In the genomic region with DNA sequence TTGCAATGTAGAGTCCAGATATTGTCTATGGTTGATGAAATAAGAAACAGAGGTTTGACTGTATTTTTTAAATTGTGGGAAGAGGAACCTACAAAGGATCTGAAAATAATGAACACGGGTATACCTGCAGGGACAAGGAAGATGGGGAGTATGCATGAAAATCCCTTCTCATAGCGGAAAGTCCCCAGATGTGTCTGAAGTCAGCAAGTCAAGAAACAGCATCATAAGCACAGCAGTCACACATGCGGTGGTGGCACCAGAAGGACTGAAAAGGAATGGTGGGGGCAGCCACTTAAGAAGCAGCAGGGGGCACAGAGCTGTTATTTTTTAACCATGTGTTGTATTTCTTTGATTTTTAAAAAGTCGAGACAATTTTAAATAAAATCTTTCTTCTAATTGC, we compare ENCODE assay signal across 19 cellular contexts. TPM values are rescaled to one million over a fixed set of nuclear protein-coding genes. Genes with fewer than 3 reads are reported as not detected.
DNase-seq lines count a peak whose midpoint lies in the region; ATAC-seq, FAIRE-seq and TF ChIP-seq lines count a peak whose summit lies in the region.
"Had no signal": no experiment of that assay in that cellular context is flagged by ENCODE, and none has a peak within 500 bp of the region (broad histone marks: within the 10 kb centered on the region; RNA-seq: fewer than 3 reads in every experiment).

No MANE protein-coding gene starts in this region.

- TF ChIP-seq POLR2A in GM12878 (IDR thresholded peaks at IDR 0.05; ENCODE audit: low read depth, low read length) (no peak), spleen (IDR thresholded peaks at IDR 0.05) (no peak)

- H3K79me2 ChIP-seq in GM12878 (ENCODE audit: control insufficient read depth, insufficient read depth, low read length) = peaks cover 17% of the 10 kb centered on the region

- H3K27me3 Mint-ChIP-seq in T-helper 1 cell treated with Interleukin-12 subunit alpha and Interleukin-12 subunit beta and Interleukin-4 antibody, amounts not matched to agents 30 μg/mL and 1 μg/mL, for 36 hours (ENCODE audit: low read depth) = no peaks in the 10 kb centered on the region
- no peaks in the 10 kb centered on the region for H3K27me3 Mint-ChIP-seq in stimulated activated naive CD8-positive, alpha-beta T cell treated with anti-CD3 and anti-CD28 coated beads, Interleukin-15, Interleukin-2, amounts not matched to agents 100 ng/mL and 50 ng/mL, for 24 hours

- SMC1A ChIA-PET in GM12878 (lab: Charles Lee; ENCODE audit: uncharacterized antibody, unreplicated experiment) = interaction anchor here (0.5 to 2.8 kb wide), 4 partner anchors 9 to 152 kb away, joined by 3 to 8 read pairs (median 4); no protein-coding TSS in a partner anchor

- H2AFZ ChIP-seq in GM12878 (ENCODE audit: control insufficient read depth, low read depth, low read length) = no peak overlapping the region
- H2AFZ ChIP-seq: PC-9 had no signal

- POLR2A ChIA-PET in GM12878 (lab: Charles Lee) = no interaction called here

- in situ Hi-C loops in GM12878 (cut with MboI) = no loop called here

- no peak for FAIRE-seq in GM12878 (lab: Jason Lieb, UNC)
- FAIRE-seq: GM12891 had no signal

- H3K4me3 Mint-ChIP-seq in T-helper 1 cell treated with Interleukin-12 subunit alpha and Interleukin-12 subunit beta and Interleukin-4 antibody, amounts not matched to agents 30 μg/mL and 1 μg/mL, for 36 hours = no peak overlapping the region
- no peak overlapping the region for H3K4me3 Mint-ChIP-seq in stimulated activated naive CD8-positive, alpha-beta T cell treated with anti-CD3 and anti-CD28 coated beads, Interleukin-15, Interleukin-2, amounts not matched to agents 100 ng/mL and 50 ng/mL, for 24 hours
- H3K4me3 Mint-ChIP-seq: HFFc6 had no signal

- CTCF ChIA-PET in GM12878 (lab: Yijun Ruan, JAX) = interaction anchor here (0.8 to 2.8 kb wide), 4 partner anchors 17 to 166 kb away, joined by 3 to 14 read pairs (median 4); no protein-coding TSS in a partner anchor

- no peak for DNase-seq in T-helper 1 cell
- DNase-seq in stimulated activated naive CD8-positive, alpha-beta T cell treated with anti-CD3 and anti-CD28 coated beads, Interleukin-15, Interleukin-2, amounts not matched to agents 100 U/mL and 50 U/mL, for 24 hours = no peak
- DNase-seq in GM12878 (ENCODE audit: low read depth, low spot score) = peak; percentile 36
- DNase-seq in spleen = no peak
- DNase-seq in retina = no peak
- DNase-seq: 8988T, C1 segment of cervical spinal cord, COR-L47, HFFc6, NCI-H1436 treated with DMSO at 0.1 percent for 48 hours, NCI-H2081 treated with DMSO at 0.1 percent for 48 hours, NCI-H345, NCI-H69, PC-9 had no signal

- H3K27ac ChIP-seq in GM12878 (ENCODE audit: control insufficient read depth, insufficient read depth) (peak overlapping the region; percentile 56), spleen (no peak overlapping the region)
- H3K27ac ChIP-seq: HL-60, PC-9 had no signal

- H3K9me3 Mint-ChIP-seq in T-helper 1 cell treated with Interleukin-12 subunit alpha and Interleukin-12 subunit beta and Interleukin-4 antibody, amounts not matched to agents 30 μg/mL and 1 μg/mL, for 36 hours = no peaks in the 10 kb centered on the region
- H3K9me3 Mint-ChIP-seq in stimulated activated naive CD8-positive, alpha-beta T cell treated with anti-CD3 and anti-CD28 coated beads, Interleukin-15, Interleukin-2, amounts not matched to agents 100 ng/mL and 50 ng/mL, for 24 hours = no peaks in the 10 kb centered on the region
- H3K9me3 Mint-ChIP-seq: HFFc6 had no signal

- H3K9ac ChIP-seq in GM12878 (ENCODE audit: control insufficient read depth, insufficient read depth, low read length) = peak overlapping the region; percentile 8; the same call in 1 of the 2 replicates

- WGBS in GM12878 (ENCODE audit: insufficient coverage, insufficient replicate concordance, low lambda C conversion rate, missing lambda C conversion rate) = 49% methylated on average over 4 of the region's 4 CpGs
- WGBS in spleen, 5 donors = 70 to 87% (median 78%) methylated on average over 4 of the region's 4 CpGs

- TF ChIP-seq CTCF in GM12878 (IDR thresholded peaks at IDR 0.05 in 2 of 3, conservative IDR thresholded peaks at IDR 0.05 in 1 of 3; ENCODE audit: control insufficient read depth in 2 of 3, extremely low read depth in 1 of 3, insufficient read depth in 1 of 3, low read depth in 3 of 3, low read length in 3 of 3) (no peak), spleen (IDR thresholded peaks at IDR 0.05 in 8 of 11, conservative IDR thresholded peaks at IDR 0.05 in 3 of 11) (no peak)

- peaks cover 4 to 20% of the 10 kb centered on the region in 2 experiments for H3K36me3 ChIP-seq in GM12878 (ENCODE audit: control insufficient read depth in 2 of 2, insufficient read depth in 2 of 2, low read length in 1 of 2)
- H3K36me3 ChIP-seq in spleen = peaks cover 0 to 81% (median 55%) of the 10 kb centered on the region in 6 donors

- peaks cover 15% of the 10 kb centered on the region for H3K4me1 Mint-ChIP-seq in T-helper 1 cell treated with Interleukin-12 subunit alpha and Interleukin-12 subunit beta and Interleukin-4 antibody, amounts not matched to agents 30 μg/mL and 1 μg/mL, for 36 hours (ENCODE audit: low read depth)
- peaks cover 8% of the 10 kb centered on the region for H3K4me1 Mint-ChIP-seq in stimulated activated naive CD8-positive, alpha-beta T cell treated with anti-CD3 and anti-CD28 coated beads, Interleukin-15, Interleukin-2, amounts not matched to agents 100 ng/mL and 50 ng/mL, for 24 hours (ENCODE audit: low read depth)

- H3K4me1 ChIP-seq in GM12878 (ENCODE audit: control insufficient read depth, insufficient read depth, low read length) = peaks cover 7% of the 10 kb centered on the region
- H3K4me1 ChIP-seq in spleen = peaks cover 14 to 40% (median 24%) of the 10 kb centered on the region in 6 donors

- no peak for ATAC-seq in stimulated activated naive CD8-positive, alpha-beta T cell treated with anti-CD3 and anti-CD28 coated beads, Interleukin-15, Interleukin-2, amounts not matched to agents 100 U/mL and 50 U/mL, for 24 hours
- ATAC-seq in GM12878 (peak; percentile 69), GM18511 (IDR thresholded peaks at IDR 0.05; ENCODE audit: unreplicated experiment) (no peak)

- peak overlapping the region; percentile 21; the same call in 1 of the 2 replicates for H3K4me2 ChIP-seq in GM12878 (ENCODE audit: control insufficient read depth, insufficient read depth)
- H3K4me2 ChIP-seq: PC-9 had no signal

- intact Hi-C loops in GM12878 (cut with micrococcal nuclease; ENCODE audit: unreplicated experiment) = no loop called here
- intact Hi-C loops in spleen (cut with DNase I; ENCODE audit: low total_unique reads) = no loop called here

- H3K4me3 ChIP-seq in GM12878 (no peak overlapping the region), spleen (no peak overlapping the region)
- H3K4me3 ChIP-seq: PC-9 had no signal

- H3K9me3 ChIP-seq in GM12878 (replicated peaks; ENCODE audit: control insufficient read depth, insufficient read depth, low read length) (no peaks in the 10 kb centered on the region), spleen (no peaks in the 10 kb centered on the region)

- TF ChIP-seq EP300 in GM12878 (IDR thresholded peaks at IDR 0.05; ENCODE audit: borderline replicate concordance in 1 of 2, control insufficient read depth in 1 of 2, low read depth in 2 of 2, low read length in 2 of 2) = no peak

- no peak for TF ChIP-seq RAD21 in GM12878 (IDR thresholded peaks at IDR 0.05; ENCODE audit: insufficient read depth, low read depth, low read length)

- BruUV-seq in GM12878 (replicated peaks; lab: Mats Ljungman, UMichigan) = no TSS peak

- no peaks in the 10 kb centered on the region for H4K20me1 ChIP-seq in GM12878 (ENCODE audit: control insufficient read depth, insufficient read depth)

- H3K27ac Mint-ChIP-seq in T-helper 1 cell treated with Interleukin-12 subunit alpha and Interleukin-12 subunit beta and Interleukin-4 antibody, amounts not matched to agents 30 μg/mL and 1 μg/mL, for 36 hours = peak overlapping the region; percentile 51
- H3K27ac Mint-ChIP-seq in stimulated activated naive CD8-positive, alpha-beta T cell treated with anti-CD3 and anti-CD28 coated beads, Interleukin-15, Interleukin-2, amounts not matched to agents 100 ng/mL and 50 ng/mL, for 24 hours = peak overlapping the region; percentile 63
- H3K27ac Mint-ChIP-seq: HFFc6 had no signal

- H3K36me3 Mint-ChIP-seq in T-helper 1 cell treated with Interleukin-12 subunit alpha and Interleukin-12 subunit beta and Interleukin-4 antibody, amounts not matched to agents 30 μg/mL and 1 μg/mL, for 36 hours (ENCODE audit: low read depth) = peaks cover 16% of the 10 kb centered on the region
- H3K36me3 Mint-ChIP-seq in stimulated activated naive CD8-positive, alpha-beta T cell treated with anti-CD3 and anti-CD28 coated beads, Interleukin-15, Interleukin-2, amounts not matched to agents 100 ng/mL and 50 ng/mL, for 24 hours (ENCODE audit: low read depth) = peaks cover 36% of the 10 kb centered on the region

- H3K27me3 ChIP-seq in GM12878 (replicated peaks in 1 of 2; ENCODE audit: control insufficient read depth in 2 of 2, insufficient read depth in 2 of 2, low read length in 1 of 2) (no peaks in the 10 kb centered on the region), spleen (replicated peaks in 1 of 7) (no peaks in the 10 kb centered on the region)

- RAD21 ChIA-PET in GM12878 (lab: Charles Lee; ENCODE audit: unreplicated experiment) = interaction anchor here (1.4 kb wide), 1 partner anchor 152 kb away, joined by 7 read pairs; no protein-coding TSS in a partner anchor

RNA-seq across cellular contexts. Expression of gene MRPS11, which starts 4.7 kb away (rescaled TPM):
- total RNA-seq in GM12878 (2013; cell fraction: nucleolus; rRNA removed) = 45.1 and 52.2 TPM in 2 replicates
- total RNA-seq in GM12878 (2014; rRNA removed) = 65.2 and 71.8 TPM in 2 replicates
- total RNA-seq in GM12878 (2014; rRNA removed; fragmentation: Illumina TruSeq; extraction: Trizol) = 50.4 and 55.1 TPM in 2 replicates
- total RNA-seq in GM12878 (2021) = 72.2 and 73.7 TPM in 2 replicates
- 43.7 TPM for polyA plus RNA-seq in GM12878 (2011; ENCODE audit: low read depth)
- polyA plus RNA-seq in GM12878 (2011; rRNA removed) = 77.5 and 104 TPM in 2 replicates
- 104 and 185 TPM in 2 replicates for polyA plus RNA-seq in GM12878 (2011; cell fraction: cytosol; rRNA removed)
- polyA plus RNA-seq in GM12878 (2011; cell fraction: nucleus; rRNA removed) = 85.0 and 103 TPM in 2 replicates
- polyA plus RNA-seq in GM12878 (2012) = 42.1 and 42.3 TPM in 2 replicates
- polyA plus RNA-seq in GM12878 (2014; fragmentation: Illumina TruSeq; extraction: Trizol) = 24.6 and 57.9 TPM in 2 replicates
- 10 to 100 TPM; 37.1 to 44.3 TPM for polyA plus RNA-seq in GM12878 (2014; fragmentation: Nextera tagmentation; extraction: Ambion mirVana)
- polyA plus RNA-seq in GM12878 (2014; rRNA removed) = 99.9 and 103 TPM in 2 replicates
- polyA plus RNA-seq in GM12878 (2016; fragmentation: Nextera tagmentation; extraction: Ambion mirVana) = 100 to 1,000 TPM; 138 to 148 TPM
- 34.9 and 43.6 TPM in 2 replicates for polyA minus RNA-seq in GM12878 (2011; rRNA and poly(A)+ RNA removed)
- 26.3 and 28.2 TPM in 2 replicates for polyA minus RNA-seq in GM12878 (2011; cell fraction: cytosol; rRNA and poly(A)+ RNA removed)
- polyA minus RNA-seq in GM12878 (2011; cell fraction: nucleus; rRNA and poly(A)+ RNA removed) = 14.3 and 21.7 TPM in 2 replicates
- 10 to 100 TPM; 24.6 to 38.0 (median 31.5) TPM for total RNA-seq in spleen
- polyA plus RNA-seq in spleen = 10 to 100 TPM; 39.6 to 42.2 (median 40.1) TPM

RNA-seq across cellular contexts. Expression of gene MRPL46, which starts 5.0 kb away (rescaled TPM):
- 36.4 and 37.4 TPM in 2 replicates for total RNA-seq in GM12878 (2013; cell fraction: nucleolus; rRNA removed)
- 33.0 and 37.4 TPM in 2 replicates for total RNA-seq in GM12878 (2014; rRNA removed)
- total RNA-seq in GM12878 (2014; rRNA removed; fragmentation: Illumina TruSeq; extraction: Trizol) = 41.1 and 42.4 TPM in 2 replicates
- 37.9 and 39.5 TPM in 2 replicates for total RNA-seq in GM12878 (2021)
- polyA plus RNA-seq in GM12878 (2011; ENCODE audit: low read depth) = 15.7 TPM
- 48.5 and 50.4 TPM in 2 replicates for polyA plus RNA-seq in GM12878 (2011; rRNA removed)
- polyA plus RNA-seq in GM12878 (2011; cell fraction: cytosol; rRNA removed) = 34.9 and 40.8 TPM in 2 replicates
- 28.1 and 28.9 TPM in 2 replicates for polyA plus RNA-seq in GM12878 (2011; cell fraction: nucleus; rRNA removed)
- 18.8 and 25.2 TPM in 2 replicates for polyA plus RNA-seq in GM12878 (2012)
- 40.5 and 41.7 TPM in 2 replicates for polyA plus RNA-seq in GM12878 (2014; fragmentation: Illumina TruSeq; extraction: Trizol)
- polyA plus RNA-seq in GM12878 (2014; fragmentation: Nextera tagmentation; extraction: Ambion mirVana) = 10 to 100 TPM; 55.3 to 66.9 TPM
- polyA plus RNA-seq in GM12878 (2014; rRNA removed) = 54.6 and 57.7 TPM in 2 replicates
- 10 to 100 TPM; 95.9 to 96.7 TPM for polyA plus RNA-seq in GM12878 (2016; fragmentation: Nextera tagmentation; extraction: Ambion mirVana)
- 13.9 and 16.8 TPM in 2 replicates for polyA minus RNA-seq in GM12878 (2011; rRNA and poly(A)+ RNA removed)
- 5.0 and 7.1 TPM in 2 replicates for polyA minus RNA-seq in GM12878 (2011; cell fraction: cytosol; rRNA and poly(A)+ RNA removed)
- polyA minus RNA-seq in GM12878 (2011; cell fraction: nucleus; rRNA and poly(A)+ RNA removed) = 27.3 and 33.1 TPM in 2 replicates
- total RNA-seq in spleen = 10 to 100 TPM; 16.2 to 21.4 (median 19.5) TPM
- 10 to 100 TPM; 23.1 to 37.3 (median 29.2) TPM for polyA plus RNA-seq in spleen
